In genomic region chr14:92759679-92760523, GRCh38 we compare ENCODE assay signal across 15 cellular contexts. TPM values are rescaled to one million over a fixed set of nuclear protein-coding genes. Genes with fewer than 3 reads are reported as not detected.
DNase-seq lines count a peak whose midpoint lies in the region; ATAC-seq lines count a peak whose summit lies in the region.
"Had no signal": no experiment of that assay in that cellular context is flagged by ENCODE, and none has a peak within 500 bp of the region (broad histone marks: within the 10 kb centered on the region; RNA-seq: fewer than 3 reads in every experiment).

No MANE protein-coding gene starts in this region.

- no peak overlapping the region for H3K27ac ChIP-seq in trophoblast cell (ENCODE audit: low read depth, low read length)
- H3K27ac ChIP-seq: A549, dorsolateral prefrontal cortex, RWPE1 had no signal

- H2BK5ac ChIP-seq in trophoblast cell (ENCODE audit: low read depth, low read length, poor library complexity) = no peak overlapping the region

- H3K36me3 ChIP-seq in trophoblast cell (ENCODE audit: control insufficient read depth in 1 of 2, insufficient read depth in 2 of 2, low read length in 2 of 2) = no peaks in the 10 kb centered on the region

- H2BK12ac ChIP-seq in trophoblast cell (ENCODE audit: low read length) = no peak overlapping the region

- H3K4me3 ChIP-seq in trophoblast cell (ENCODE audit: low read depth, low read length) = no peak overlapping the region
- H3K4me3 ChIP-seq: A549, dorsolateral prefrontal cortex, GM23338, skin epidermis had no signal

- H3K79me1 ChIP-seq in trophoblast cell (ENCODE audit: low read length) = no peaks in the 10 kb centered on the region

- H3K4me1 ChIP-seq in trophoblast cell (ENCODE audit: control insufficient read depth in 1 of 2, insufficient read depth in 2 of 2, low read length in 2 of 2) = peaks cover 0 to 3% of the 10 kb centered on the region in 2 experiments
- H3K4me1 ChIP-seq: A549 had no signal

- peak overlapping the region; percentile 33 for H4K91ac ChIP-seq in trophoblast cell (ENCODE audit: low read depth, low read length)

- H2BK120ac ChIP-seq in trophoblast cell (ENCODE audit: insufficient read depth, low read length, poor library complexity) = no peak overlapping the region

- 100% methylated on average over 2 of the region's 12 CpGs for WGBS in trophoblast cell (ENCODE audit: extremely low coverage, insufficient coverage, insufficient read length)

- ATAC-seq in activated CD4-positive, CD25-positive, alpha-beta regulatory T cell treated with anti-CD3 and anti-CD28 coated beads, Interleukin-2, amount 50 U/mL, for 24 hours = peak; percentile 60 to 62
- ATAC-seq in GM19438 (IDR thresholded peaks at IDR 0.05; ENCODE audit: low read depth, unreplicated experiment) = peak; percentile 55

- H2AFZ ChIP-seq in trophoblast cell (ENCODE audit: insufficient read depth, low read length, poor library complexity) = no peak overlapping the region
- H2AFZ ChIP-seq: GM23338 had no signal

- H3K18ac ChIP-seq in trophoblast cell (ENCODE audit: low read length) = no peak overlapping the region

- no peak overlapping the region for H3K9ac ChIP-seq in trophoblast cell (ENCODE audit: low read length)

- H3K4me2 ChIP-seq in trophoblast cell (ENCODE audit: low read length) = no peak overlapping the region
- H3K4me2 ChIP-seq: A549, GM23338 had no signal

- H3K23ac ChIP-seq in trophoblast cell (ENCODE audit: low read length) = no peak overlapping the region

- H3K79me2 ChIP-seq in trophoblast cell (ENCODE audit: control insufficient read depth, insufficient read depth, low read length, poor library complexity) = no peaks in the 10 kb centered on the region

- no peak overlapping the region for H4K12ac ChIP-seq in trophoblast cell (ENCODE audit: low read depth, low read length)

- H3K14ac ChIP-seq in trophoblast cell (ENCODE audit: low read length) = no peak overlapping the region

- no peak overlapping the region for H4K8ac ChIP-seq in trophoblast cell (ENCODE audit: low read depth, low read length)

- DNase-seq in activated CD4-positive, CD25-positive, alpha-beta regulatory T cell (lab: John Stamatoyannopoulos, UW) = no peak
- DNase-seq in RPMI8226 (peak; percentile 77), trophoblast cell (no peak), medulla oblongata (ENCODE audit: extremely low spot score) (no peak), NCI-H446 treated with DMSO at 0.1 percent for 48 hours (lab: John Stamatoyannopoulos, UW) (no peak), GM03348 (ENCODE audit: low spot score) (no peak)
- DNase-seq: activated CD8-positive, alpha-beta memory T cell treated with anti-CD3 and anti-CD28 coated beads, Interleukin-2, amount 50 U/mL, for 4 hours; dorsolateral prefrontal cortex; nucleus accumbens had no signal

- H3K9me3 ChIP-seq in trophoblast cell (ENCODE audit: insufficient read depth, low read depth, low read length) = no peaks in the 10 kb centered on the region
- H3K9me3 ChIP-seq: A549 had no signal

- no peak overlapping the region for H2AK5ac ChIP-seq in trophoblast cell (ENCODE audit: low read length)

- no peak overlapping the region for H3K4ac ChIP-seq in trophoblast cell (ENCODE audit: low read depth, low read length)

- no peaks in the 10 kb centered on the region for H3K27me3 ChIP-seq in trophoblast cell (ENCODE audit: insufficient read depth, low read length)

RNA-seq across cellular contexts. Expression of gene LGMN, which starts 11.5 kb away (rescaled TPM):
- polyA plus RNA-seq in trophoblast cell (2013) = 162 and 178 TPM in 2 replicates

RNA-seq across cellular contexts. Expression of gene GOLGA5, which starts 34.2 kb away (rescaled TPM):
- polyA plus RNA-seq in trophoblast cell (2013) = 59.8 and 60.5 TPM in 2 replicates
